In the genomic region with DNA sequence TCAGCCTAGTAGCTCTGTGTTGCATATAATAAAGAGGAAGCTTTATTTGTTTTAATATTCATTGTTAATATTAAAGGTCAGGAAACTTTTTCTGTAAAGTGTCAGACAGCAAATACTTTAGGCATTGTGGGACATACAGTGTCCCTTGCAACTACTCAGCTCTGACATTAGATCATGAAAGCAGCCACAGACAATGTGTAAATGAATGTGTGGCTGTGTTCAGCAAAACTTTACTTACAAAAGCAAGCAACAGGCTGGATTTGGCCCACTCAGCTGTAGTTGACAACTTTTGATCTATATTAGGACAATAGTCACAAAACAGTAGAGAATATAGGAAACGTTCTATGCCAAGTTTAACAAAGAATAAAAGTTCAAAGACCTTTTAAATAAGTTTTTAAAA, we compare ENCODE assay signal across 22 cellular contexts.
"Had no signal": no experiment of that assay in that cellular context is flagged by ENCODE, and none has a peak within 500 bp of the region (broad histone marks: within the 10 kb centered on the region; RNA-seq: fewer than 3 reads in every experiment).

No MANE protein-coding gene starts in this region.

- ATAC-seq: left colon, left ventricle myocardium superior had no signal

- H3K4me1 Mint-ChIP-seq: endodermal cell, nephron had no signal

- H3K9me3 Mint-ChIP-seq: endodermal cell, naive B cell had no signal

- H3K4me1 ChIP-seq: right atrium auricular region, tibial artery, uterus had no signal

- H3K36me3 ChIP-seq: right atrium auricular region, sigmoid colon, tibial artery, upper lobe of left lung, uterus had no signal

- H3K4me3 Mint-ChIP-seq: endodermal cell, naive B cell, nephron had no signal

- DNase-seq: effector CD4-positive, alpha-beta T cell; endodermal cell; erythroblast; foreskin melanocyte; head of caudate nucleus; hippocampal formation; left colon; left ventricle myocardium superior; mesenchymal stem cell; midbrain; naive B cell; posterior cingulate gyrus; sigmoid colon; stimulated activated naive CD4-positive, alpha-beta T cell; tibial artery; upper lobe of left lung; uterus had no signal

- H3K27me3 Mint-ChIP-seq: naive B cell had no signal

- H3K4me3 ChIP-seq: coronary artery, lung, right atrium auricular region, sigmoid colon, skin epidermis, tibial artery, upper lobe of left lung, uterus had no signal

- H3K9me3 ChIP-seq: right atrium auricular region, sigmoid colon, tibial artery, upper lobe of left lung, uterus had no signal

- H3K27ac ChIP-seq: coronary artery, right atrium auricular region, sigmoid colon, skin epidermis, tibial artery, upper lobe of left lung, uterus had no signal

- H3K27ac Mint-ChIP-seq: endodermal cell, naive B cell, nephron had no signal

- H3K27me3 ChIP-seq: right atrium auricular region, sigmoid colon, tibial artery, upper lobe of left lung, uterus had no signal
